Comparison of ENCODE assay signal across 14 cellular contexts in genomic region chr10:132514841-132515521, GRCh38. TPM values are rescaled to one million over a fixed set of nuclear protein-coding genes. Genes with fewer than 3 reads are reported as not detected.
DNase-seq lines count a peak whose midpoint lies in the region; ATAC-seq, FAIRE-seq and TF ChIP-seq lines count a peak whose summit lies in the region.
"Had no signal": no experiment of that assay in that cellular context is flagged by ENCODE, and none has a peak within 500 bp of the region (broad histone marks: within the 10 kb centered on the region; RNA-seq: fewer than 3 reads in every experiment).

No MANE protein-coding gene starts in this region.

- H2AFZ ChIP-seq in H1 (ENCODE audit: low read length) (no peak overlapping the region), neuronal stem cell (ENCODE audit: low read length) (peak overlapping the region; percentile 48)

- H2BK15ac ChIP-seq in H1 (ENCODE audit: low read length) (no peak overlapping the region), neuronal stem cell (ENCODE audit: low read length) (no peak overlapping the region)

- H4K5ac ChIP-seq in H1 (ENCODE audit: insufficient read length, low read depth, low read length) = no peak overlapping the region

- H3K4me1 ChIP-seq in H1 (replicated peaks in 1 of 4; ENCODE audit: control insufficient read depth in 3 of 4, insufficient read depth in 4 of 4, low read length in 3 of 4) (peaks cover 11 to 34% (median 24%) of the 10 kb centered on the region in 4 experiments), neuronal stem cell (ENCODE audit: control insufficient read depth in 2 of 2, insufficient read depth in 1 of 2, low read depth in 1 of 2, low read length in 2 of 2) (peaks cover 32 to 40% of the 10 kb centered on the region in 2 donors), uterus (peaks cover 16 to 42% of the 10 kb centered on the region in 2 donors)

- no peak for TF ChIP-seq EP300 in H1 (IDR thresholded peaks at IDR 0.05; ENCODE audit: borderline replicate concordance in 1 of 2, low read depth in 2 of 2, low read length in 2 of 2)

- H3K18ac ChIP-seq in H1 (ENCODE audit: extremely low read depth, low read length) = peak overlapping the region; percentile 48; the same call in 1 of the 2 replicates
- peak overlapping the region; percentile 53 for H3K18ac ChIP-seq in neuronal stem cell (ENCODE audit: low read length)

- no peaks in the 10 kb centered on the region for H3K79me1 ChIP-seq in H1 (ENCODE audit: low read depth, low read length)
- no peaks in the 10 kb centered on the region for H3K79me1 ChIP-seq in neuronal stem cell (ENCODE audit: low read depth, low read length)

- H3K27ac ChIP-seq in H1 (ENCODE audit: low read depth, low read length) (no peak overlapping the region), neuronal stem cell (replicated peaks; ENCODE audit: low read length) (no peak overlapping the region), uterus (peak overlapping the region; percentile 93 to 96)
- H3K27ac ChIP-seq: epithelial cell of prostate had no signal

- no peak for TF ChIP-seq RAD21 in H1 (IDR thresholded peaks at IDR 0.05 in 1 of 2, conservative IDR thresholded peaks at IDR 0.05 in 1 of 2; ENCODE audit: low read depth in 2 of 2, low read length in 2 of 2)

- 89% methylated on average over 21 of the region's 21 CpGs; no CpG with 5 or more reads in 1 of the 2 experiments for WGBS in H1 (ENCODE audit: extremely low coverage in 1 of 2, insufficient coverage in 1 of 2, insufficient read length in 1 of 2, insufficient replicate concordance in 2 of 2, low coverage in 1 of 2, low lambda C conversion rate in 2 of 2, missing lambda C conversion rate in 1 of 2), 2 experiments
- WGBS in neuronal stem cell (ENCODE audit: extremely low coverage in 2 of 2, insufficient read length in 2 of 2, insufficient replicate concordance in 1 of 2), 2 donors = no CpG with 5 or more reads among the region's 21 CpGs

- H3K9me3 ChIP-seq in H1 (ENCODE audit: insufficient read depth in 2 of 2, low read depth in 1 of 2, low read length in 1 of 2) = no peaks in the 10 kb centered on the region
- peaks cover 3% of the 10 kb centered on the region in 2 donors for H3K9me3 ChIP-seq in neuronal stem cell (replicated peaks in 1 of 2; ENCODE audit: control insufficient read depth in 2 of 2, insufficient read depth in 1 of 2, low read depth in 1 of 2, low read length in 2 of 2)
- no peaks in the 10 kb centered on the region for H3K9me3 ChIP-seq in uterus

- no peak overlapping the region for H3K4me3 Mint-ChIP-seq in activated naive CD8-positive, alpha-beta T cell treated with anti-CD3 and anti-CD28 coated beads, Interleukin-2, amount 10 ng/mL, durations not matched to agents 7 days and 5 days
- H3K4me3 Mint-ChIP-seq in activated naive CD8-positive, alpha-beta T cell treated with anti-CD3 and anti-CD28 coated beads for 36 hours = no peak overlapping the region
- H3K4me3 Mint-ChIP-seq: activated T-helper 17 cell treated with anti-CD3 and anti-CD28 coated beads, Interleukin-2, amount 50 U/mL, for 72 hours had no signal

- H2BK120ac ChIP-seq in H1 (replicated peaks; ENCODE audit: low read depth, low read length) (no peak overlapping the region), neuronal stem cell (ENCODE audit: low read depth, low read length) (no peak overlapping the region)

- 0 out of 2 replicates have a peak overlapping the region, but pooled peaks have one; percentile 87 for H2AK5ac ChIP-seq in H1 (ENCODE audit: low read depth, low read length)
- no peak overlapping the region for H2AK5ac ChIP-seq in neuronal stem cell (ENCODE audit: low read depth, low read length)

- H2BK5ac ChIP-seq in H1 (ENCODE audit: low read depth, low read length) (0 out of 2 replicates have a peak overlapping the region, but pooled peaks have one; percentile 52), neuronal stem cell (ENCODE audit: low read length) (no peak overlapping the region)

- POLR2A ChIA-PET in activated naive CD8-positive, alpha-beta T cell treated with anti-CD3 and anti-CD28 coated beads, Interleukin-2, amount 10 ng/mL, durations not matched to agents 7 days and 5 days (lab: Charles Lee) = no interaction called here
- POLR2A ChIA-PET in H1 (lab: Charles Lee; ENCODE audit: partially characterized antibody) = interaction anchor here (1.3 kb wide), 1 partner anchor 47 kb away, joined by 4 read pairs; no protein-coding TSS in a partner anchor

- peaks cover 3% of the 10 kb centered on the region for H3K27me3 Mint-ChIP-seq in activated naive CD8-positive, alpha-beta T cell treated with anti-CD3 and anti-CD28 coated beads, Interleukin-2, amount 10 ng/mL, durations not matched to agents 7 days and 5 days
- H3K27me3 Mint-ChIP-seq in activated naive CD8-positive, alpha-beta T cell treated with anti-CD3 and anti-CD28 coated beads for 36 hours = peaks cover 6% of the 10 kb centered on the region

- H3K4ac ChIP-seq in H1 (replicated peaks; ENCODE audit: insufficient read length, low read depth, low read length) (no peak overlapping the region), neuronal stem cell (ENCODE audit: low read length) (no peak overlapping the region)

- H4K91ac ChIP-seq in H1 (replicated peaks; ENCODE audit: insufficient read length, low read length) = peak overlapping the region; percentile 25
- no peak overlapping the region for H4K91ac ChIP-seq in neuronal stem cell (ENCODE audit: low read depth, low read length, poor library complexity)

- peaks cover 27% of the 10 kb centered on the region; the same call in 1 of the 2 replicates for H3K23me2 ChIP-seq in H1 (ENCODE audit: low read depth, low read length)

- H3K23ac ChIP-seq in H1 (ENCODE audit: insufficient read length) (no peak overlapping the region), neuronal stem cell (ENCODE audit: low read depth, low read length, poor library complexity) (peak overlapping the region; percentile 47)

- no peak overlapping the region for H3K4me3 ChIP-seq in H1 (ENCODE audit: extremely low read depth in 1 of 4, insufficient read depth in 2 of 4, low read depth in 3 of 4, low read length in 4 of 4)
- no peak overlapping the region for H3K4me3 ChIP-seq in neuronal stem cell (ENCODE audit: low read length in 2 of 2)
- H3K4me3 ChIP-seq in uterus = no peak overlapping the region

- H2BK12ac ChIP-seq in H1 (ENCODE audit: low read depth, low read length) (no peak overlapping the region), neuronal stem cell (ENCODE audit: low read length) (no peak overlapping the region)

- H3K9ac ChIP-seq in H1 (replicated peaks in 1 of 4; ENCODE audit: extremely low read depth in 1 of 4, low read depth in 3 of 4, low read length in 3 of 4) (no peak overlapping the region), neuronal stem cell (ENCODE audit: low read depth, low read length, poor library complexity) (no peak overlapping the region)

- H3K36me3 Mint-ChIP-seq in activated naive CD8-positive, alpha-beta T cell treated with anti-CD3 and anti-CD28 coated beads, Interleukin-2, amount 10 ng/mL, durations not matched to agents 7 days and 5 days = no peaks in the 10 kb centered on the region
- no peaks in the 10 kb centered on the region for H3K36me3 Mint-ChIP-seq in activated naive CD8-positive, alpha-beta T cell treated with anti-CD3 and anti-CD28 coated beads for 36 hours

- H2BK20ac ChIP-seq in H1 (ENCODE audit: low read length) = no peak overlapping the region

- peak overlapping the region; percentile 94 for H3K56ac ChIP-seq in H1 (replicated peaks; ENCODE audit: insufficient read length, low read depth, low read length)

- ATAC-seq in activated naive CD8-positive, alpha-beta T cell treated with anti-CD3 and anti-CD28 coated beads, Interleukin-2, amount 10 ng/mL, durations not matched to agents 7 days and 5 days (ENCODE audit: low read depth) = peak; percentile 48
- ATAC-seq: activated T-helper 17 cell treated with anti-CD3 and anti-CD28 coated beads, Interleukin-2, amount 50 U/mL, for 72 hours; SK-N-SH treated with all-trans-retinoic acid at 6 μM for 48 hours had no signal

- H4K8ac ChIP-seq in H1 (ENCODE audit: extremely low read depth, insufficient read depth, low read length) (no peak overlapping the region; the same call in 1 of the 2 replicates), neuronal stem cell (ENCODE audit: low read depth, low read length) (no peak overlapping the region)

- TF ChIP-seq CTCF in H1 (IDR thresholded peaks at IDR 0.05; ENCODE audit: control extremely low read depth in 1 of 3, insufficient read depth in 1 of 3, low read depth in 1 of 3, low read length in 3 of 3) = no peak
- no peak for TF ChIP-seq CTCF in uterus (IDR thresholded peaks at IDR 0.05)
- no peak for TF ChIP-seq CTCF in GM10266 (IDR thresholded peaks at IDR 0.05; ENCODE audit: control insufficient read depth, insufficient read depth, low read depth, missing control alignments)

- no peaks in the 10 kb centered on the region for H3K4me1 Mint-ChIP-seq in activated naive CD8-positive, alpha-beta T cell treated with anti-CD3 and anti-CD28 coated beads, Interleukin-2, amount 10 ng/mL, durations not matched to agents 7 days and 5 days
- H3K4me1 Mint-ChIP-seq in activated naive CD8-positive, alpha-beta T cell treated with anti-CD3 and anti-CD28 coated beads for 36 hours = peaks cover 3% of the 10 kb centered on the region
- H3K4me1 Mint-ChIP-seq: activated T-helper 17 cell treated with anti-CD3 and anti-CD28 coated beads, Interleukin-2, amount 50 U/mL, for 72 hours had no signal

- CTCF ChIA-PET in H1 (lab: Charles Lee; ENCODE audit: partially characterized antibody) = interaction anchor here (0.6 to 1.5 kb wide), 3 partner anchors 39 to 56 kb away, joined by 4 read pairs; no protein-coding TSS in a partner anchor

- TF ChIP-seq POLR2A in H1 (IDR thresholded peaks at IDR 0.05; ENCODE audit: control extremely low read depth in 1 of 2, low read depth in 2 of 2, low read length in 2 of 2) (no peak), uterus (IDR thresholded peaks at IDR 0.05) (no peak)

- no peaks in the 10 kb centered on the region for H3K9me3 Mint-ChIP-seq in activated naive CD8-positive, alpha-beta T cell treated with anti-CD3 and anti-CD28 coated beads, Interleukin-2, amount 10 ng/mL, durations not matched to agents 7 days and 5 days
- no peaks in the 10 kb centered on the region for H3K9me3 Mint-ChIP-seq in activated naive CD8-positive, alpha-beta T cell treated with anti-CD3 and anti-CD28 coated beads for 36 hours
- H3K9me3 Mint-ChIP-seq: activated T-helper 17 cell treated with anti-CD3 and anti-CD28 coated beads, Interleukin-2, amount 50 U/mL, for 72 hours had no signal

- no peak overlapping the region for H3K27ac Mint-ChIP-seq in activated naive CD8-positive, alpha-beta T cell treated with anti-CD3 and anti-CD28 coated beads, Interleukin-2, amount 10 ng/mL, durations not matched to agents 7 days and 5 days
- H3K27ac Mint-ChIP-seq in activated naive CD8-positive, alpha-beta T cell treated with anti-CD3 and anti-CD28 coated beads for 36 hours = no peak overlapping the region
- H3K27ac Mint-ChIP-seq: activated T-helper 17 cell treated with anti-CD3 and anti-CD28 coated beads, Interleukin-2, amount 50 U/mL, for 72 hours had no signal

- intact Hi-C loops in uterus (cut with DNase I; ENCODE audit: low total_unique reads) = no loop called here

- no peak for DNase-seq in activated naive CD8-positive, alpha-beta T cell treated with anti-CD3 and anti-CD28 coated beads, Interleukin-2, amount 10 ng/mL, durations not matched to agents 7 days and 5 days
- no peak for DNase-seq in activated naive CD8-positive, alpha-beta T cell treated with anti-CD3 and anti-CD28 coated beads for 36 hours
- no peak for DNase-seq in H1 (ENCODE audit: low read depth in 1 of 2, low spot score in 2 of 2)
- no peak for DNase-seq in neuronal stem cell (ENCODE audit: low spot score)
- peak in 1 of 2 donors; percentile 46 for DNase-seq in uterus
- no peak for DNase-seq in GM10266 (ENCODE audit: extremely low spot score)
- DNase-seq in stimulated activated CD8-positive, alpha-beta memory T cell treated with anti-CD3 and anti-CD28 coated beads, Interleukin-4, amount 100 ng/mL, for 48 hours = no peak
- no peak for DNase-seq in midbrain (lab: John Stamatoyannopoulos, UW)
- DNase-seq: activated CD4-positive, alpha-beta T cell treated with anti-CD3 and anti-CD28 coated beads for 1 hour; NCI-H1694; NCI-H748 treated with DMSO at 0.1 percent for 48 hours had no signal

- no peak overlapping the region for H3K4me2 ChIP-seq in H1 (ENCODE audit: insufficient read depth in 1 of 2, low read depth in 2 of 2, low read length in 2 of 2)
- no peak overlapping the region for H3K4me2 ChIP-seq in neuronal stem cell (ENCODE audit: insufficient read depth, low read length, poor library complexity, severe bottlenecking)

- no peaks in the 10 kb centered on the region; a peak in 1 of 4 replicates for H3K79me2 ChIP-seq in H1 (ENCODE audit: control insufficient read depth in 1 of 2, insufficient read depth in 2 of 2, low read length in 2 of 2)

- no peak for FAIRE-seq in H1 (lab: Jason Lieb, UNC)

- H3K14ac ChIP-seq in H1 (ENCODE audit: insufficient read length) (no peak overlapping the region), neuronal stem cell (ENCODE audit: low read length) (peak overlapping the region; percentile 92)

- peaks cover 4 to 17% (median 11%) of the 10 kb centered on the region in 4 experiments; a peak in 6 of 7 replicates for H3K27me3 ChIP-seq in H1 (replicated peaks in 1 of 4; ENCODE audit: control insufficient read depth in 3 of 4, extremely low read depth in 1 of 4, insufficient read depth in 3 of 4, low read length in 3 of 4)
- peaks cover 2 to 42% (median 25%) of the 10 kb centered on the region in 3 experiments for H3K27me3 ChIP-seq in neuronal stem cell (ENCODE audit: control insufficient read depth in 3 of 3, insufficient read depth in 3 of 3, low read depth in 1 of 3, low read length in 3 of 3)
- H3K27me3 ChIP-seq in uterus = no peaks in the 10 kb centered on the region

- peaks cover 0 to 11% of the 10 kb centered on the region in 2 experiments for H4K20me1 ChIP-seq in H1 (replicated peaks in 1 of 2; ENCODE audit: control insufficient read depth in 1 of 2, insufficient read depth in 2 of 2, low read length in 2 of 2)

- H3K36me3 ChIP-seq in H1 (ENCODE audit: control insufficient read depth in 2 of 4, insufficient read depth in 4 of 4, low read length in 3 of 4) (no peaks in the 10 kb centered on the region), neuronal stem cell (replicated peaks in 1 of 2; ENCODE audit: control insufficient read depth in 2 of 2, insufficient read depth in 2 of 2, low read length in 2 of 2) (no peaks in the 10 kb centered on the region), uterus (no peaks in the 10 kb centered on the region)

RNA-seq across cellular contexts. Expression of gene INPP5A, which starts 22.6 kb away (rescaled TPM):
- 10 to 100 TPM; 14.1 to 15.7 TPM for total RNA-seq in activated naive CD8-positive, alpha-beta T cell treated with anti-CD3 and anti-CD28 coated beads, Interleukin-2, amount 10 ng/mL, durations not matched to agents 7 days and 5 days
- 1 to 10 TPM; 6.1 to 7.4 TPM for total RNA-seq in activated naive CD8-positive, alpha-beta T cell treated with anti-CD3 and anti-CD28 coated beads for 36 hours
- 25.5 and 27.5 TPM in 2 replicates for total RNA-seq in H1 (2021; fragmentation: NEBNext Ultra II Directional; extraction: Animal tissue kit (Norgen Biotek cat#: 25700))
- 16.8 and 19.7 TPM in 2 replicates for polyA plus RNA-seq in H1 (2011; rRNA removed)
- 15.9 TPM for polyA plus RNA-seq in H1 (2011; cell fraction: cytosol; rRNA removed)
- polyA plus RNA-seq in H1 (2011; cell fraction: nucleus; rRNA removed) = 12.0 TPM
- 16.0 to 19.8 TPM (median 18.0 TPM) in 4 replicates for polyA plus RNA-seq in H1 (2012, experiment 1 of 2)
- 19.3 TPM for polyA plus RNA-seq in H1 (2012, experiment 2 of 2)
- 15.4 TPM for polyA plus RNA-seq in H1 (2013, experiment 1 of 2)
- polyA plus RNA-seq in H1 (2013, experiment 2 of 2) = 14.7 TPM
- polyA minus RNA-seq in H1 (2011; rRNA and poly(A)+ RNA removed) = 21.6 and 22.1 TPM in 2 replicates
- 12.3 TPM for polyA minus RNA-seq in H1 (2011; cell fraction: cytosol; rRNA and poly(A)+ RNA removed)
- 12.1 TPM for polyA minus RNA-seq in H1 (2011; cell fraction: nucleus; rRNA and poly(A)+ RNA removed)
- 13.4 TPM for polyA plus RNA-seq in neuronal stem cell (2013, experiment 1 of 2)
- 13.7 TPM for polyA plus RNA-seq in neuronal stem cell (2013, experiment 2 of 2)
- 100 to 1,000 TPM in 1 of 4 donors, 10 to 100 TPM in 3; 22.5 to 160 (median 93.2) TPM for total RNA-seq in uterus

Comparison
In these comparisons a context has a peak if more than half of its experiments do, and no peak if none do; other contexts are left out.
1. H3K27ac ChIP-seq: peak in uterus (2 of 2); none in H1 (single experiment) and neuronal stem cell (single experiment).